ENCODE assay signal across 6 cellular contexts in genomic region chr7:29747645-29748245, GRCh38. TPM values are rescaled to one million over a fixed set of nuclear protein-coding genes. Genes with fewer than 3 reads are reported as not detected.
"Had no signal": no experiment of that assay in that cellular context is flagged by ENCODE, and none has a peak within 500 bp of the region (broad histone marks: within the 10 kb centered on the region; RNA-seq: fewer than 3 reads in every experiment).

No MANE protein-coding gene starts in this region.

RNA-seq across cellular contexts. Expression of gene WIPF3, which starts 58.6 kb away (rescaled TPM):
- total RNA-seq: activated CD4-positive, alpha-beta T cell treated with anti-CD3 and anti-CD28 coated beads, Interleukin-2, amount 10 ng/mL, durations not matched to agents 7 days and 5 days; activated naive CD4-positive, alpha-beta T cell treated with anti-CD3 and anti-CD28 coated beads, Interleukin-2, amount 50 U/mL, for 72 hours; activated T-cell treated with anti-CD3 and anti-CD28 coated beads, Interleukin-2, amount 50 U/mL, for 72 hours; osteocyte; pulmonary artery endothelial cell had no signal
- polyA plus RNA-seq: fibroblast of lung had no signal
